In the genomic region with DNA sequence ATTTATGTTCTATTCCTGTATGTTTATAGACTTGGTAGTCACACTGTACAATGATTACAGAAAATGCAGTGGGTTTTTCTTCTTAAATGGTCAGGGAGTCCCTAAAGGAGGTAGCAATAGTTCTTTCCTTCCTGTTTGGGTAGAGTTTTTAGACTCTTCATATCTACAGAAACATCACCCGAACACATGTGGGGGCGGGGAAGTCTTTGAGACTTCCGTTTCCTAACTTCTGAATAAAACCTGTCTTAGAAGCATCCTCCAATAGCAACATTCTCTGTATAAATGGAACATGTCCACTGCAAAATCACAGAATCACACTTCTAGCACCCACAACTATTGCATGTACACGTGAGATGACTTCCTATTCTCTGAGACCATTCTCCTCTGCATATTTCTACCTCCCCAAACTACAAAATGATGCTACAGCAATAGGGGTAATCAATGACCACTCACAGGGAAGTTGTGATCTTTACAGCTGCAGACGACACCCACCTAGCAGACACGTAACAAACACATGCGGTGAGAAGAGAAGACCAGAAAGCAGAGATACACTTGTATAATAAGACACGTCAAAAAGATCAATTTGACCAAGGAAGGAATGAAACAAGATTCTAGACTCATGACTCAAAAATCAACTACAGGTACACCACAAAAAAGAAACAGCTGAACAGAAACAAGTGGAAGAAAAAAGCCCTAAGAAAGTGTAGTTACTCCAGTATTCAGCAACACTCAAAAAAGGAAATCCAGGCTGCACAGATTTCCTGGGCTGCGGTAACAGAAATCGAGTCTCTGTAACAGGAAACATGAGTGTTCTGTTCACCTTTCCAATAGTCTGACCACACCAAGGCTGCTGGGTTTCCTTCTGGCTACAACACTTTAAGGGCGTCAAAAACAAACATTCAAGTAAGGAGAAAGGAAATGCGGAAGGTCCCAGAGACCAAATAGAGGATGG, we compare ENCODE assay signal across 10 cellular contexts.
DNase-seq lines count a peak whose midpoint lies in the region; ATAC-seq and TF ChIP-seq lines count a peak whose summit lies in the region.
"Had no signal": no experiment of that assay in that cellular context is flagged by ENCODE, and none has a peak within 500 bp of the region (broad histone marks: within the 10 kb centered on the region; RNA-seq: fewer than 3 reads in every experiment).

No MANE protein-coding gene starts in this region.

- no peak overlapping the region for H3K27ac ChIP-seq in CD4-positive, alpha-beta T cell (ENCODE audit: low read depth, low read length)
- H3K27ac ChIP-seq in substantia nigra (ENCODE audit: low read depth, low read length, poor library complexity, severe bottlenecking): no peak overlapping the region
- H3K27ac ChIP-seq in prostate gland: no peak overlapping the region

- peak overlapping the region; percentile 70 for H3K4me3 Mint-ChIP-seq in CD4-positive, alpha-beta T cell
- H3K4me3 Mint-ChIP-seq in activated naive CD8-positive, alpha-beta T cell treated with anti-CD3 and anti-CD28 coated beads for 36 hours: peak overlapping the region; percentile 1

- no peak for TF ChIP-seq POLR2A in prostate gland (IDR thresholded peaks at IDR 0.05)

- peak overlapping the region; percentile 89 for H3K27ac Mint-ChIP-seq in CD4-positive, alpha-beta T cell
- H3K27ac Mint-ChIP-seq in activated naive CD8-positive, alpha-beta T cell treated with anti-CD3 and anti-CD28 coated beads for 36 hours: peak overlapping the region; percentile 90

- no peaks in the 10 kb centered on the region for H3K27me3 ChIP-seq in CD4-positive, alpha-beta T cell (ENCODE audit: control insufficient read depth, insufficient read depth, low read length)
- H3K27me3 ChIP-seq in prostate gland (replicated peaks; ENCODE audit: insufficient read depth): no peaks in the 10 kb centered on the region
- H3K27me3 ChIP-seq: upper lobe of left lung had no signal

- no peak for TF ChIP-seq CTCF in CD4-positive, alpha-beta T cell (IDR thresholded peaks at IDR 0.05)
- TF ChIP-seq CTCF in prostate gland (IDR thresholded peaks at IDR 0.05): no peak

- no peaks in the 10 kb centered on the region for H3K9me3 Mint-ChIP-seq in CD4-positive, alpha-beta T cell
- peaks cover 19% of the 10 kb centered on the region for H3K9me3 Mint-ChIP-seq in activated naive CD8-positive, alpha-beta T cell treated with anti-CD3 and anti-CD28 coated beads for 36 hours

- WGBS in prostate gland: 83% methylated on average over 12 of the region's 12 CpGs

- intact Hi-C loops in CD4-positive, alpha-beta T cell (cut with DNase I, micrococcal nuclease): no loop called here
- intact Hi-C loops in prostate gland (cut with DNase I): no loop called here

- H3K36me3 ChIP-seq in prostate gland: peaks cover 0 to 3% of the 10 kb centered on the region in 2 donors

- POLR2A ChIA-PET in CD4-positive, alpha-beta T cell (lab: Charles Lee): no interaction called here

- no peaks in the 10 kb centered on the region for H3K4me1 ChIP-seq in prostate gland (replicated peaks)

- no peaks in the 10 kb centered on the region for H3K27me3 Mint-ChIP-seq in CD4-positive, alpha-beta T cell
- H3K27me3 Mint-ChIP-seq in activated naive CD8-positive, alpha-beta T cell treated with anti-CD3 and anti-CD28 coated beads for 36 hours: no peaks in the 10 kb centered on the region

- CTCF ChIA-PET in CD4-positive, alpha-beta T cell (lab: Charles Lee): no interaction called here

- H3K36me3 Mint-ChIP-seq in CD4-positive, alpha-beta T cell (ENCODE audit: low read depth): peaks cover 21% of the 10 kb centered on the region
- H3K36me3 Mint-ChIP-seq in activated naive CD8-positive, alpha-beta T cell treated with anti-CD3 and anti-CD28 coated beads for 36 hours: peaks cover 47% of the 10 kb centered on the region

- peaks cover 49% of the 10 kb centered on the region for H3K4me1 Mint-ChIP-seq in CD4-positive, alpha-beta T cell (ENCODE audit: low read depth)
- H3K4me1 Mint-ChIP-seq in activated naive CD8-positive, alpha-beta T cell treated with anti-CD3 and anti-CD28 coated beads for 36 hours: peaks cover 52% of the 10 kb centered on the region

- H3K9me3 ChIP-seq in CD4-positive, alpha-beta T cell (ENCODE audit: control insufficient read depth, low read length): no peaks in the 10 kb centered on the region
- no peaks in the 10 kb centered on the region for H3K9me3 ChIP-seq in prostate gland
- H3K9me3 ChIP-seq: upper lobe of left lung had no signal

- peak in 7 of 10 experiments; percentile 10 to 38 (median 33) for DNase-seq in CD4-positive, alpha-beta T cell
- peak; percentile 63 for DNase-seq in activated naive CD8-positive, alpha-beta T cell treated with anti-CD3 and anti-CD28 coated beads for 36 hours
- DNase-seq in substantia nigra (lab: John Stamatoyannopoulos, UW) (no peak), GM19240 (ENCODE audit: insufficient read length, low spot score) (no peak), NCI-H524 treated with DMSO at 0.1 percent for 48 hours (lab: John Stamatoyannopoulos, UW) (no peak), prostate gland (ENCODE audit: low spot score) (no peak)
- DNase-seq: MM.1S, upper lobe of left lung had no signal

- no peak overlapping the region for H3K4me3 ChIP-seq in prostate gland
- H3K4me3 ChIP-seq: upper lobe of left lung had no signal

- peak; percentile 66 for ATAC-seq in CD4-positive, alpha-beta T cell (ENCODE audit: poor library complexity)
- ATAC-seq in GM19467 (IDR thresholded peaks at IDR 0.05; ENCODE audit: unreplicated experiment) (peak; percentile 57), HG03342 (IDR thresholded peaks at IDR 0.05; ENCODE audit: unreplicated experiment) (peak; percentile 86)

Comparison
In these comparisons a context has a peak if more than half of its experiments do, and no peak if none do; other contexts are left out.
1. DNase-seq: peak in CD4-positive, alpha-beta T cell (7 of 10) and activated naive CD8-positive, alpha-beta T cell treated with anti-CD3 and anti-CD28 coated beads for 36 hours (single experiment); none in substantia nigra (0 of 49), GM19240 (single experiment), NCI-H524 treated with DMSO at 0.1 percent for 48 hours (single experiment) and prostate gland (single experiment).
2. Peak in every context shown above with its lines, with median percentiles within 50 percentile points of each other: ATAC-seq.